In the genomic region with DNA sequence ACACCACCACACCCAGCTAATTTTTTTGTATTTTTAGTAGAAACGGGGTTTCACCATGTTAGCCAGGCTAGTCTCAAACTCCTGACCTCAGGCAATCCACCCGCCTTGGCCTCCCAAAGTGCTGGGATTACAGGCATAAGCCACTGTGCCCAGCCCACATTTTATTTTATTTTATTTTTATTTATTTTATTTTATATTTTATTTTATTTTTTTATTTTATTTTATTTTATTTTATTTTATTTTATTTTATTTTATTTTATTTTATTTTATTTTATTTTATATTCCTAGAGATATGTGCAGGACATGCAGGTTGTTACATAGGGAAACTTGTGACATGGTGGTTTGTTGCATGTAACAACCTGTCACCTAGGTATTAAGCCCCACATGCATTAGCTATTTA, we compare ENCODE assay signal across 4 cellular contexts.
DNase-seq lines count a peak whose midpoint lies in the region; ATAC-seq, FAIRE-seq and TF ChIP-seq lines count a peak whose summit lies in the region.
"Not testable (repeated sequence)": the region's sequence is repeated elsewhere in the genome, so short reads cannot be mapped to it uniquely, and the experiment has no call there.

No MANE protein-coding gene starts in this region.

- H3K36me3 ChIP-seq in kidney (ENCODE audit: control insufficient read depth in 1 of 2, insufficient read depth in 2 of 2, low read length in 2 of 2) = not testable (repeated sequence)

- not testable (repeated sequence) for DNase-seq in WTC11 (ENCODE audit: low spot score); kidney

- CTCF ChIA-PET in WTC11 (lab: Charles Lee) = not testable (repeated sequence)

- not testable (repeated sequence) for H3K4me3 ChIP-seq in kidney (ENCODE audit: low read length in 2 of 2)

- intact Hi-C loops in kidney (cut with DNase I) = not testable (repeated sequence)

- FAIRE-seq in A204.1 (lab: Jason Lieb, UNC) (peak; percentile 74), G401.6 (lab: Jason Lieb, UNC) (peak; percentile 88), kidney (lab: Jason Lieb, UNC) (peak; percentile 13)

- not testable (repeated sequence) for H3K27ac Mint-ChIP-seq in WTC11

- H3K4me1 Mint-ChIP-seq in WTC11 = peaks cover 15% of the 10 kb centered on the region

- not testable (repeated sequence) for H3K27ac ChIP-seq in kidney (ENCODE audit: low read depth in 2 of 2, low read length in 2 of 2)

- peaks cover 11% of the 10 kb centered on the region for H3K9me3 Mint-ChIP-seq in WTC11

- not testable (repeated sequence) for H3K9me3 ChIP-seq in kidney (ENCODE audit: control insufficient read depth in 1 of 2, low read length in 2 of 2)

- ATAC-seq in WTC11 = not testable (repeated sequence)

- not testable (repeated sequence) for TF ChIP-seq CTCF in WTC11 (IDR thresholded peaks at IDR 0.05); kidney (IDR thresholded peaks at IDR 0.05; ENCODE audit: borderline replicate concordance, extremely low read depth, insufficient read depth)

- POLR2A ChIA-PET in WTC11 (lab: Charles Lee) = not testable (repeated sequence)

- H3K4me1 ChIP-seq in kidney (ENCODE audit: control insufficient read depth in 1 of 2, insufficient read depth in 1 of 2, low read depth in 1 of 2, low read length in 2 of 2) = not testable (repeated sequence)

- H3K36me3 Mint-ChIP-seq in WTC11 = not testable (repeated sequence)

- H3K9ac ChIP-seq in kidney (ENCODE audit: low read length in 2 of 2) = not testable (repeated sequence)

- H3K4me3 Mint-ChIP-seq in WTC11 = not testable (repeated sequence)

- not testable (repeated sequence) for H3K27me3 Mint-ChIP-seq in WTC11 (ENCODE audit: low read depth)

TF ChIP-seq in WTC11, 78 proteins besides CTCF, POLR2A, EP300 and RAD21:
- TF ChIP-seq HMGA2 (CRISPR knock-in tag; IDR thresholded peaks at IDR 0.05) = peak; percentile 99
